ENCODE assay signal across 8 cellular contexts in the genomic region with DNA sequence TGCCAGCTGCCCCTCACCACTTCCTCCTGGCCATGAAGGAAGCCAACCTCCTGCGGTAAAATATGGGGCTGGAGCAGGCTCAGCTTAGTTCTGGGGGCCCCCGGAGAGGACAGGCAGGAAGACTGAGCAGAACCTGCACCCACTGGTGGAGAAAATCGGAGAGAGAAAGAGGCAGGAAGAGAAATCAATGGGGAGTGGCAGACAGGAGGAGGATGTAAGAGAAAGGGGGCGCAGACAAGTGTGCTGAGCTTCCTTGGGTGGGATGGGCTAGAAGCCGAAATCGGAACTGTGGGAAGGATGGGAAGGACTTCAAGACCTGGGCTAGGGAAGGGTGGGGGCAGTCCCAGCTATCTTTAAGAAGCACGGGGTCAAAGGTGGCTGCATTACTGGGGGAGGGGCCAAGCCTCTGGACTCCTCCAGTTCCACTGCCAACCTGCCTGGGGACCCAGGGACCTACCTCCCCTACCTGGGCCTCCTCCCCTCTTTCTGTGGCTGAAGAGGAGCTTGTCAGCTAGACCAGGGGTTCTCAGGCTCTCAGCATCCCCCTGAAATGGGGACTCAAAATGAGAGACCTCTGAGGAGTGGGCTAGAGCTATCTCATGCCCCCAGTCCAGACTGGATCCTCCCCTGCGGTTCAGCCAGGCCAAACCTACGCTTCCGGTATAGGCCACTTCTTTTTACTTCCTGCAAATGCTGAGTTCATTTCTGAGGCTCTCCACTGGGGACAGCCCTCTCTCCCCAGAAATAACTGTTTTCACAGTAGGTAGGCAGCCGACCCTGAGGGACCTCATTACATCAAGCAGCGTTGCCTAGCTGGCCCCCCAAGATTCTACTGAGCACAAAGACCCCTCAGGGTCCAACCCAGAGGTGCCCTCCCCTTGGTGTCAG. TPM values are rescaled to one million over a fixed set of nuclear protein-coding genes. Genes with fewer than 3 reads are reported as not detected.
A peak's percentile ranks its signal among the peaks of the same experiment; 100 is the strongest.
DNase-seq lines count a peak whose midpoint lies in the region; ATAC-seq and TF ChIP-seq lines count a peak whose summit lies in the region.

No MANE protein-coding gene starts in this region.

- DNase-seq in GM13976 (ENCODE audit: low spot score) (peak; percentile 87), HL-60 (ENCODE audit: low read depth in 1 of 2, low spot score in 1 of 2) (peak; percentile 70 to 89), caudate nucleus (lab: John Stamatoyannopoulos, UW) (no peak), upper lobe of right lung (peak; percentile 84), DMS53 treated with DMSO at 0.1 percent for 48 hours (lab: John Stamatoyannopoulos, UW; ENCODE audit: unreplicated experiment) (no peak), Ammon's horn (ENCODE audit: low spot score) (no peak)

- H3K36me3 ChIP-seq in upper lobe of right lung: no peaks in the 10 kb centered on the region

- ATAC-seq in GM21423 (IDR thresholded peaks at IDR 0.05; ENCODE audit: unreplicated experiment) (peak; percentile 83), upper lobe of right lung (peak; percentile 82), SK-N-SH treated with all-trans-retinoic acid at 6 μM for 48 hours (no peak)

- peaks cover 4% of the 10 kb centered on the region for H3K4me1 ChIP-seq in upper lobe of right lung

- in situ Hi-C loops in GM13976 (cut with MboI; ENCODE audit: low sequenced_read_pairs, unreplicated experiment): no loop called here

- TF ChIP-seq CTCF in GM13976 (IDR thresholded peaks at IDR 0.05; ENCODE audit: borderline replicate concordance, control extremely low read depth, extremely low read depth, insufficient read depth, missing control alignments) (peak; percentile 27), HL-60 (IDR thresholded peaks at IDR 0.05; ENCODE audit: insufficient read depth, low read length) (peak; percentile 24), upper lobe of right lung (IDR thresholded peaks at IDR 0.05) (peak; percentile 13)

- H3K27me3 ChIP-seq in HL-60 (ENCODE audit: insufficient read depth, poor library complexity, severe bottlenecking): no peaks in the 10 kb centered on the region
- H3K27me3 ChIP-seq in upper lobe of right lung: no peaks in the 10 kb centered on the region

- H3K9me3 ChIP-seq in upper lobe of right lung: no peaks in the 10 kb centered on the region

- H3K27ac ChIP-seq in HL-60 (replicated peaks) (peak overlapping the region; percentile 94), caudate nucleus (ENCODE audit: low read depth, low read length) (peak overlapping the region; percentile 26), upper lobe of right lung (peak overlapping the region; percentile 55)

- no peak overlapping the region for H3K4me3 ChIP-seq in HL-60 (replicated peaks; ENCODE audit: insufficient read depth, low read length)
- H3K4me3 ChIP-seq in upper lobe of right lung: no peak overlapping the region

- intact Hi-C loops in upper lobe of right lung (cut with DNase I): no loop called here

TF ChIP-seq in SK-N-SH treated with all-trans-retinoic acid at 6 μM for 48 hours, 23 proteins besides CTCF, POLR2A, EP300 and RAD21:
- TF ChIP-seq, protein P1, sequence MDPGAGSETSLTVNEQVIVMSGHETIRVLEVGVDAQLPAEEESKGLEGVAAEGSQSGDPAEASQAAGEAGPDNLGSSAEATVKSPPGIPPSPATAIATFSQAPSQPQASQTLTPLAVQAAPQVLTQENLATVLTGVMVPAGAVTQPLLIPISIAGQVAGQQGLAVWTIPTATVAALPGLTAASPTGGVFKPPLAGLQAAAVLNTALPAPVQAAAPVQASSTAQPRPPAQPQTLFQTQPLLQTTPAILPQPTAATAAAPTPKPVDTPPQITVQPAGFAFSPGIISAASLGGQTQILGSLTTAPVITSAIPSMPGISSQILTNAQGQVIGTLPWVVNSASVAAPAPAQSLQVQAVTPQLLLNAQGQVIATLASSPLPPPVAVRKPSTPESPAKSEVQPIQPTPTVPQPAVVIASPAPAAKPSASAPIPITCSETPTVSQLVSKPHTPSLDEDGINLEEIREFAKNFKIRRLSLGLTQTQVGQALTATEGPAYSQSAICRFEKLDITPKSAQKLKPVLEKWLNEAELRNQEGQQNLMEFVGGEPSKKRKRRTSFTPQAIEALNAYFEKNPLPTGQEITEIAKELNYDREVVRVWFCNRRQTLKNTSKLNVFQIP (CRISPR knock-in tag; IDR thresholded peaks at IDR 0.05; ENCODE audit: borderline replicate concordance, low read depth): no peak
- no peak for TF ChIP-seq ARNTL (CRISPR knock-in tag; IDR thresholded peaks at IDR 0.05; ENCODE audit: borderline replicate concordance, low read depth)
- no peak for TF ChIP-seq GLIS3 (CRISPR knock-in tag; IDR thresholded peaks at IDR 0.05)
- no peak for TF ChIP-seq SNAI2 (CRISPR knock-in tag; IDR thresholded peaks at IDR 0.05)
- TF ChIP-seq CREB5 (CRISPR knock-in tag; IDR thresholded peaks at IDR 0.05; ENCODE audit: low read depth): no peak
- no peak for TF ChIP-seq PPARA (CRISPR knock-in tag; IDR thresholded peaks at IDR 0.05; ENCODE audit: borderline replicate concordance)
- no peak for TF ChIP-seq ZNF8 (CRISPR knock-in tag; IDR thresholded peaks at IDR 0.05)
- no peak for TF ChIP-seq ESRRG (CRISPR knock-in tag; IDR thresholded peaks at IDR 0.05)
- no peak for TF ChIP-seq ZC3H10 (CRISPR knock-in tag; IDR thresholded peaks at IDR 0.05)
- TF ChIP-seq, protein P2, sequence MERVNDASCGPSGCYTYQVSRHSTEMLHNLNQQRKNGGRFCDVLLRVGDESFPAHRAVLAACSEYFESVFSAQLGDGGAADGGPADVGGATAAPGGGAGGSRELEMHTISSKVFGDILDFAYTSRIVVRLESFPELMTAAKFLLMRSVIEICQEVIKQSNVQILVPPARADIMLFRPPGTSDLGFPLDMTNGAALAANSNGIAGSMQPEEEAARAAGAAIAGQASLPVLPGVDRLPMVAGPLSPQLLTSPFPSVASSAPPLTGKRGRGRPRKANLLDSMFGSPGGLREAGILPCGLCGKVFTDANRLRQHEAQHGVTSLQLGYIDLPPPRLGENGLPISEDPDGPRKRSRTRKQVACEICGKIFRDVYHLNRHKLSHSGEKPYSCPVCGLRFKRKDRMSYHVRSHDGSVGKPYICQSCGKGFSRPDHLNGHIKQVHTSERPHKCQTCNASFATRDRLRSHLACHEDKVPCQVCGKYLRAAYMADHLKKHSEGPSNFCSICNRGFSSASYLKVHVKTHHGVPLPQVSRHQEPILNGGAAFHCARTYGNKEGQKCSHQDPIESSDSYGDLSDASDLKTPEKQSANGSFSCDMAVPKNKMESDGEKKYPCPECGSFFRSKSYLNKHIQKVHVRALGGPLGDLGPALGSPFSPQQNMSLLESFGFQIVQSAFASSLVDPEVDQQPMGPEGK (CRISPR knock-in tag; IDR thresholded peaks at IDR 0.05; ENCODE audit: borderline replicate concordance): no peak
- no peak for TF ChIP-seq TCF4 (CRISPR knock-in tag; IDR thresholded peaks at IDR 0.05; ENCODE audit: borderline replicate concordance)
- no peak for TF ChIP-seq ZFP3 (CRISPR knock-in tag; IDR thresholded peaks at IDR 0.05)
- TF ChIP-seq OSR1 (CRISPR knock-in tag; IDR thresholded peaks at IDR 0.05): no peak
- no peak for TF ChIP-seq TOX (CRISPR knock-in tag; IDR thresholded peaks at IDR 0.05; ENCODE audit: borderline replicate concordance)
- no peak for TF ChIP-seq CSDC2 (CRISPR knock-in tag; IDR thresholded peaks at IDR 0.05)
- no peak for TF ChIP-seq ISL1 (CRISPR knock-in tag; IDR thresholded peaks at IDR 0.05)
- no peak for TF ChIP-seq ZFP30 (CRISPR knock-in tag; IDR thresholded peaks at IDR 0.05)
- no peak for TF ChIP-seq BACH2 (CRISPR knock-in tag; IDR thresholded peaks at IDR 0.05; ENCODE audit: borderline replicate concordance)
- TF ChIP-seq ZNF70 (CRISPR knock-in tag; IDR thresholded peaks at IDR 0.05): no peak

RNA-seq across cellular contexts. Expression of gene B3GNT7, which starts 33.6 kb away (rescaled TPM):
- total RNA-seq in upper lobe of right lung: 53.5 TPM

Comparison
In these comparisons a context has a peak if more than half of its experiments do, and no peak if none do; other contexts are left out.
1. DNase-seq: peak in GM13976 (single experiment), HL-60 (2 of 2) and upper lobe of right lung (single experiment); none in caudate nucleus (0 of 61), DMS53 treated with DMSO at 0.1 percent for 48 hours (single experiment) and Ammon's horn (single experiment).
2. H3K27ac ChIP-seq: peak in every context shown above with its lines; median percentile 94 in HL-60; 55 in upper lobe of right lung; 26 in caudate nucleus.
3. Peak in every context shown above with its lines, with median percentiles within 50 percentile points of each other: CTCF ChIP-seq.